14 cellular contexts compared by ENCODE assay signal in genomic region chr16:70724146-70725023, GRCh38. TPM values are rescaled to one million over a fixed set of nuclear protein-coding genes. Genes with fewer than 3 reads are reported as not detected.
DNase-seq lines count a peak whose midpoint lies in the region; ATAC-seq and TF ChIP-seq lines count a peak whose summit lies in the region.
"Had no signal": no experiment of that assay in that cellular context is flagged by ENCODE, and none has a peak within 500 bp of the region (broad histone marks: within the 10 kb centered on the region; RNA-seq: fewer than 3 reads in every experiment).

No MANE protein-coding gene starts in this region.

- H3K9ac ChIP-seq in skeletal muscle tissue (ENCODE audit: low read depth in 1 of 3, low read length in 3 of 3): peak overlapping the region in 1 of 3 donors; percentile 28
- H3K9ac ChIP-seq: neural progenitor cell had no signal

- ATAC-seq in lung (ENCODE audit: insufficient read depth, low FRiP score) (no peak), GM21360 (IDR thresholded peaks at IDR 0.05; ENCODE audit: unreplicated experiment) (no peak), HG02870 (IDR thresholded peaks at IDR 0.05; ENCODE audit: unreplicated experiment) (no peak), HG03108 (IDR thresholded peaks at IDR 0.05; ENCODE audit: unreplicated experiment) (no peak)
- ATAC-seq in stimulated activated naive CD8-positive, alpha-beta T cell treated with anti-CD3 and anti-CD28 coated beads, Interleukin-15, Interleukin-2, amounts not matched to agents 100 U/mL and 50 U/mL, for 24 hours: no peak
- ATAC-seq: activated T-cell treated with anti-CD3 and anti-CD28 coated beads, Interleukin-2, amount 50 U/mL, for 4 hours had no signal

- H3K9me3 ChIP-seq in lung (ENCODE audit: control insufficient read depth in 2 of 2, insufficient read depth in 1 of 2, low read length in 1 of 2) (no peaks in the 10 kb centered on the region), skeletal muscle tissue (ENCODE audit: control insufficient read depth in 3 of 3, low read length in 3 of 3) (no peaks in the 10 kb centered on the region)

- TF ChIP-seq CTCF in lung (IDR thresholded peaks at IDR 0.05; ENCODE audit: control extremely low read depth, extremely low read depth): no peak

- DNase-seq in HuH-7.5 (ENCODE audit: low spot score) (peak; percentile 71), caudate nucleus (lab: John Stamatoyannopoulos, UW) (no peak), lung (ENCODE audit: low spot score) (no peak)
- no peak for DNase-seq in stimulated activated naive CD8-positive, alpha-beta T cell treated with anti-CD3 and anti-CD28 coated beads, Interleukin-15, Interleukin-2, amounts not matched to agents 100 U/mL and 50 U/mL, for 24 hours
- DNase-seq: activated CD4-positive, alpha-beta T cell treated with anti-CD3 and anti-CD28 coated beads for 4 hours; activated T-cell treated with anti-CD3 and anti-CD28 coated beads, Interleukin-2, amount 50 U/mL, for 4 hours; NCI-H187 treated with DMSO at 0.1 percent for 48 hours had no signal

- H3K27me3 ChIP-seq in lung (ENCODE audit: control insufficient read depth, insufficient read depth) (no peaks in the 10 kb centered on the region), skeletal muscle tissue (ENCODE audit: control insufficient read depth in 3 of 3, insufficient read depth in 3 of 3, low read length in 3 of 3) (no peaks in the 10 kb centered on the region)
- H3K27me3 ChIP-seq: neural progenitor cell had no signal

- H3K27ac ChIP-seq in caudate nucleus (ENCODE audit: low read depth, low read length): peak overlapping the region; percentile 96
- H3K27ac ChIP-seq in lung (ENCODE audit: low read depth in 1 of 2, low read length in 1 of 2): peak overlapping the region; percentile 71 to 89
- peak overlapping the region; percentile 89 for H3K27ac ChIP-seq in skeletal muscle tissue (ENCODE audit: low read depth, low read length)
- H3K27ac ChIP-seq: neural progenitor cell had no signal

- peaks cover 0 to 22% of the 10 kb centered on the region in 2 donors for H3K36me3 ChIP-seq in lung (ENCODE audit: control insufficient read depth in 2 of 2, insufficient read depth in 2 of 2, low read length in 2 of 2)
- peaks cover 3 to 10% (median 4%) of the 10 kb centered on the region in 3 donors for H3K36me3 ChIP-seq in skeletal muscle tissue (ENCODE audit: control insufficient read depth in 3 of 3, insufficient read depth in 3 of 3, low read length in 3 of 3)
- H3K36me3 ChIP-seq: neural progenitor cell had no signal

- 79 to 82% methylated on average over 15 of the region's 15 CpGs for WGBS in lung, 2 donors

- H3K4me3 ChIP-seq in lung (no peak overlapping the region), skeletal muscle tissue (ENCODE audit: low read length in 3 of 3) (no peak overlapping the region)
- H3K4me3 ChIP-seq: coronary artery, GM23338, neural progenitor cell had no signal

- H3K4me1 ChIP-seq in lung (ENCODE audit: control insufficient read depth in 2 of 2, insufficient read depth in 2 of 2, low read length in 2 of 2) (peaks cover 0 to 12% of the 10 kb centered on the region in 2 donors), skeletal muscle tissue (ENCODE audit: control insufficient read depth in 3 of 3, insufficient read depth in 3 of 3, low read length in 3 of 3) (peaks cover 29 to 39% (median 33%) of the 10 kb centered on the region in 3 donors)

RNA-seq across cellular contexts. Expression of gene MTSS2, which starts 38.5 kb away (rescaled TPM):
- 10 to 100 TPM; 72.5 to 91.3 TPM for total RNA-seq in lung
- 10 to 100 TPM; 40.6 to 74.0 TPM for polyA plus RNA-seq in lung
- 18.8 TPM for total RNA-seq in skeletal muscle tissue
